19 cellular contexts compared by ENCODE assay signal in the genomic region with DNA sequence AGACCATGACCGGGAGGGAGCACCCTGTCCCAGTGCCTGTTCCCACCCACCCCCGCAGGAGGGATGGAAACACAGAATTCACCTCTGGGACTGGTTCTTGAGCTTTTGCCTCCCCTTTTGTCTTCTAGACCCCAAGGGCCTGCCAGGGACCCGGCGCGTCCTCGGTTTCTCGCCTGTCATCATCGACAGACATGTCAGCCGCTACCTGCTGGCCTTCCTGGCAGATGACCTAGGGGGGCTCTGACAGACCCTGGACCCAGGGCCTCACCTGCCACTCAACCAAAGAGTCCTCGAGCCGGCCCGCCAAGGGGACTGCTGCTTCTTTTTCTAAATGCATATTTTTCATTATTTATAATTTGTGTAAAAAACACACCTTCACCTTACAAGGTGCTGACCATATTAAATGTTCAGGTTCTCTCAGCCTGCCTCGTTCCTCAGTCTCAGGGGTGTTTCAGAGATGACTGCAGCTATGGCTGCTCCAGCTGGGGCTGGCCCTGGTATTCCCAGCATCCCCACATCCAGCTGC. TPM values are rescaled to one million over a fixed set of nuclear protein-coding genes. Genes with fewer than 3 reads are reported as not detected.
DNase-seq lines count a peak whose midpoint lies in the region; ATAC-seq, FAIRE-seq and TF ChIP-seq lines count a peak whose summit lies in the region.
"Had no signal": no experiment of that assay in that cellular context is flagged by ENCODE, and none has a peak within 500 bp of the region (broad histone marks: within the 10 kb centered on the region; RNA-seq: fewer than 3 reads in every experiment).

No MANE protein-coding gene starts in this region.

- H3K9ac ChIP-seq in KMS-11 = no peak overlapping the region; the same call in 1 of the 2 replicates
- H3K9ac ChIP-seq: SK-N-SH had no signal

- H3K27ac ChIP-seq in A549 = peak overlapping the region; percentile 78 to 81
- H3K27ac ChIP-seq in KMS-11 = peak overlapping the region; percentile 19; the same call in 1 of the 2 replicates
- H3K27ac ChIP-seq in ovary = no peak overlapping the region

- TF ChIP-seq RAD21 in A549 (conservative IDR thresholded peaks at IDR 0.05 in 1 of 2, IDR thresholded peaks at IDR 0.05 in 1 of 2) = no peak

- peak overlapping the region; percentile 39; the same call in 1 of the 3 replicates for H3K4me2 ChIP-seq in A549
- H3K4me2 ChIP-seq in KMS-11 = peak overlapping the region; percentile 53; the same call in 1 of the 2 replicates
- H3K4me2 ChIP-seq: SK-N-SH had no signal

- H3K4me1 ChIP-seq in A549 (peaks cover 54% of the 10 kb centered on the region), KMS-11 (ENCODE audit: low read depth, poor library complexity, severe bottlenecking) (peaks cover 36% of the 10 kb centered on the region), ovary (ENCODE audit: insufficient read depth) (peaks cover 7% of the 10 kb centered on the region)

- no peaks in the 10 kb centered on the region for H3K9me3 ChIP-seq in A549
- no peaks in the 10 kb centered on the region for H3K9me3 ChIP-seq in ovary
- H3K9me3 ChIP-seq: SK-N-SH had no signal

- DNase-seq in A549 (ENCODE audit: low read depth in 1 of 2, low spot score in 1 of 2) = no peak
- DNase-seq in islet precursor cell = peak; percentile 41
- peak in 4 of 5 donors; percentile 7 to 30 (median 18) for DNase-seq in ovary
- DNase-seq in globus pallidus (ENCODE audit: low spot score) = no peak
- no peak for DNase-seq in SIG-M5 treated with dmso at 0.1 percent for 504 hours (lab: John Stamatoyannopoulos, UW; ENCODE audit: unreplicated experiment)
- no peak for DNase-seq in GM03348 (ENCODE audit: low spot score)
- DNase-seq: activated naive CD4-positive, alpha-beta T cell treated with anti-CD3 and anti-CD28 coated beads, Interleukin-2, amount 10 ng/mL, durations not matched to agents 7 days and 5 days; foreskin melanocyte; KG1; NCI-H1048; NCI-H526 treated with DMSO at 0.1 percent for 48 hours; SK-N-SH; T1000 had no signal

- TF ChIP-seq POLR2A in A549 (IDR thresholded peaks at IDR 0.05; ENCODE audit: low read length) (no peak), ovary (IDR thresholded peaks at IDR 0.05) (no peak)

- WGBS in A549 (ENCODE audit: missing lambda C conversion rate) = 76% methylated on average over 13 of the region's 13 CpGs
- 82 to 91% (median 90%) methylated on average over 13 of the region's 13 CpGs for WGBS in ovary, 3 donors

- H3K27me3 ChIP-seq in KMS-11 (ENCODE audit: insufficient read depth, low read depth) (no peaks in the 10 kb centered on the region), ovary (no peaks in the 10 kb centered on the region)

- POLR2A ChIA-PET in A549 (lab: Yijun Ruan, JAX) = interaction anchor here (1.0 kb wide), 1 partner anchor 17 kb away, joined by 4 read pairs; no protein-coding TSS in a partner anchor

- CTCF ChIA-PET in A549 (lab: Yijun Ruan, JAX) = interaction anchor here (0.8 to 3.9 kb wide), 7 partner anchors 8 to 190 kb away, joined by 3 to 24 read pairs (median 4); a partner anchor contains a TSS

- FAIRE-seq in A549 (lab: Jason Lieb, UNC) = no peak
- FAIRE-seq: G401.6, H54 had no signal

- no peaks in the 10 kb centered on the region for H4K20me1 ChIP-seq in KMS-11 (ENCODE audit: insufficient read depth)

- H3K36me3 ChIP-seq in KMS-11 (ENCODE audit: insufficient read depth) (no peaks in the 10 kb centered on the region), ovary (no peaks in the 10 kb centered on the region)

- TF ChIP-seq CTCF in A549 (IDR thresholded peaks at IDR 0.05) = no peak
- no peak for TF ChIP-seq CTCF in KMS-11 (conservative IDR thresholded peaks at IDR 0.05; ENCODE audit: low read depth, low read length)
- TF ChIP-seq CTCF in ovary (IDR thresholded peaks at IDR 0.05) = no peak

- ATAC-seq in A549 = no peak
- ATAC-seq in GM18868 (IDR thresholded peaks at IDR 0.05; ENCODE audit: unreplicated experiment) = no peak
- ATAC-seq: right cardiac atrium had no signal

- intact Hi-C loops in ovary (cut with DNase I) = loop anchor here in 1 of 4 donors (5.0 kb wide), 1 partner anchor 194 kb away; no protein-coding TSS in a partner anchor

- no peak overlapping the region for H3K4me3 ChIP-seq in A549
- no peak overlapping the region for H3K4me3 ChIP-seq in KMS-11 (IDR thresholded peaks at IDR 0.05; ENCODE audit: insufficient read depth, low read depth, low read length)
- H3K4me3 ChIP-seq in ovary = no peak overlapping the region

- no peak overlapping the region for H2AFZ ChIP-seq in KMS-11 (ENCODE audit: low read depth)

- no peaks in the 10 kb centered on the region for H3K79me2 ChIP-seq in KMS-11 (ENCODE audit: insufficient read depth, low read depth)

- TF ChIP-seq EP300 in A549 (IDR thresholded peaks at IDR 0.05) = no peak
- no peak for TF ChIP-seq EP300 in ovary (IDR thresholded peaks at IDR 0.05)

TF ChIP-seq in A549, 52 proteins besides CTCF, POLR2A, EP300 and RAD21:
- TF ChIP-seq GATA3 (IDR thresholded peaks at IDR 0.05; ENCODE audit: borderline replicate concordance) (no peak), JUN (IDR thresholded peaks at IDR 0.05) (no peak), RCOR1 (IDR thresholded peaks at IDR 0.05; ENCODE audit: low read depth, low read length) (no peak), RARB (CRISPR knock-in tag; IDR thresholded peaks at IDR 0.05) (no peak)
- TF ChIP-seq, protein P1, sequence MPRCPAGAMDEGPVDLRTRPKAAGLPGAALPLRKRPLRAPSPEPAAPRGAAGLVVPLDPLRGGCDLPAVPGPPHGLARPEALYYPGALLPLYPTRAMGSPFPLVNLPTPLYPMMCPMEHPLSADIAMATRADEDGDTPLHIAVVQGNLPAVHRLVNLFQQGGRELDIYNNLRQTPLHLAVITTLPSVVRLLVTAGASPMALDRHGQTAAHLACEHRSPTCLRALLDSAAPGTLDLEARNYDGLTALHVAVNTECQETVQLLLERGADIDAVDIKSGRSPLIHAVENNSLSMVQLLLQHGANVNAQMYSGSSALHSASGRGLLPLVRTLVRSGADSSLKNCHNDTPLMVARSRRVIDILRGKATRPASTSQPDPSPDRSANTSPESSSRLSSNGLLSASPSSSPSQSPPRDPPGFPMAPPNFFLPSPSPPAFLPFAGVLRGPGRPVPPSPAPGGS (IDR thresholded peaks at IDR 0.05) = no peak

RNA-seq across cellular contexts. Expression of a gene that starts 16.9 kb away (rescaled TPM):
- polyA plus RNA-seq in A549 (2011; rRNA removed) (27.6 and 36.0 TPM in 2 replicates), A549 (2017; fragmentation: RNase III; extraction: RNeasy Plus Mini Kit Qiagen cat#74134 plus additional on column Dnase treatment) (30.3 to 34.5 TPM (median 33.2 TPM) in 3 replicates), ovary (10 to 100 TPM in 1 of 2 donors, 1 to 10 TPM in 1; 5.0 to 67.6 TPM)
- 108 and 125 TPM in 2 replicates for polyA plus RNA-seq in A549 (2012; cell fraction: cytosol; rRNA removed)
- 124 and 150 TPM in 2 replicates for polyA plus RNA-seq in A549 (2012; cell fraction: nucleus; rRNA removed)
- polyA minus RNA-seq in A549 (2011; rRNA and poly(A)+ RNA removed) = 20.2 and 23.0 TPM in 2 replicates
- total RNA-seq in ovary = 10 to 100 TPM; 34.0 to 50.0 (median 44.7) TPM

RNA-seq across cellular contexts. Expression of a gene that starts 21.1 kb away (rescaled TPM):
- polyA plus RNA-seq in A549 (2011; rRNA removed) (27.0 and 37.9 TPM in 2 replicates), A549 (2017; fragmentation: RNase III; extraction: RNeasy Plus Mini Kit Qiagen cat#74134 plus additional on column Dnase treatment) (60.4 to 69.6 TPM (median 62.0 TPM) in 3 replicates), ovary (10 to 100 TPM in 1 of 2 donors, 1 to 10 TPM in 1; 7.5 to 46.1 TPM)
- polyA plus RNA-seq in A549 (2012; cell fraction: cytosol; rRNA removed) = 54.7 and 84.0 TPM in 2 replicates
- polyA plus RNA-seq in A549 (2012; cell fraction: nucleus; rRNA removed) = 42.3 and 55.7 TPM in 2 replicates
- 16.0 and 23.0 TPM in 2 replicates for polyA minus RNA-seq in A549 (2011; rRNA and poly(A)+ RNA removed)
- 10 to 100 TPM; 35.2 to 75.2 (median 40.6) TPM for total RNA-seq in ovary

RNA-seq across cellular contexts. Expression of a gene that starts 54.4 kb away (rescaled TPM):
- polyA plus RNA-seq in A549 (2011; rRNA removed) (0.27 and 0.66 TPM in 2 replicates), A549 (2017; fragmentation: RNase III; extraction: RNeasy Plus Mini Kit Qiagen cat#74134 plus additional on column Dnase treatment) (0.34 to 0.46 TPM (median 0.42 TPM) in 3 replicates), ovary (10 to 100 TPM in 1 of 2 donors, 1 to 10 TPM in 1; 9.6 to 42.5 TPM)
- 1.3 and 1.9 TPM in 2 replicates for polyA plus RNA-seq in A549 (2012; cell fraction: cytosol; rRNA removed)
- 1.7 TPM in 2 replicates for polyA plus RNA-seq in A549 (2012; cell fraction: nucleus; rRNA removed)
- polyA minus RNA-seq in A549 (2011; rRNA and poly(A)+ RNA removed) = 0.25 TPM in 1 of 2 replicates, not detected in the other
- total RNA-seq in ovary = 10 to 100 TPM; 30.5 to 66.1 (median 42.4) TPM
- total RNA-seq: neural crest cell had no signal

Comparison
In these comparisons a context has a peak if more than half of its experiments do, and no peak if none do; other contexts are left out.
1. DNase-seq: peak in islet precursor cell (single experiment) and ovary (4 of 5); none in A549 (0 of 2), globus pallidus (single experiment), SIG-M5 treated with dmso at 0.1 percent for 504 hours (single experiment) and GM03348 (single experiment).
2. H3K27ac ChIP-seq: peak in A549 (2 of 2) and KMS-11 (single experiment); none in ovary (0 of 2).